Comparison of ENCODE assay signal across 21 cellular contexts in genomic region chr12:113187588-113187987, GRCh38. TPM values are rescaled to one million over a fixed set of nuclear protein-coding genes. Genes with fewer than 3 reads are reported as not detected.
DNase-seq lines count a peak whose midpoint lies in the region; TF ChIP-seq lines count a peak whose summit lies in the region.
"Had no signal": no experiment of that assay in that cellular context is flagged by ENCODE, and none has a peak within 500 bp of the region (broad histone marks: within the 10 kb centered on the region; RNA-seq: fewer than 3 reads in every experiment).

No MANE protein-coding gene starts in this region.

- H3K27me3 Mint-ChIP-seq in brain = peaks cover 13% of the 10 kb centered on the region

- H3K27me3 ChIP-seq in BLaER1 treated with 17β-estradiol and CSF1 and Interleukin-3, amounts not matched to agents 10 nM and 100 nM = no peaks in the 10 kb centered on the region
- no peaks in the 10 kb centered on the region for H3K27me3 ChIP-seq in DOHH2 (ENCODE audit: control insufficient read depth, low read length)
- H3K27me3 ChIP-seq in colonic mucosa = no peaks in the 10 kb centered on the region
- H3K27me3 ChIP-seq: body of pancreas had no signal

- H3K27ac ChIP-seq in BLaER1 treated with 17β-estradiol and CSF1 and Interleukin-3, amounts not matched to agents 10 nM and 100 nM = no peak overlapping the region
- no peak overlapping the region for H3K27ac ChIP-seq in DOHH2 (ENCODE audit: low read depth, low read length)
- peak overlapping the region; percentile 28 for H3K27ac ChIP-seq in RWPE1
- no peak overlapping the region for H3K27ac ChIP-seq in colonic mucosa
- H3K27ac ChIP-seq: body of pancreas, epithelial cell of prostate, SK-N-MC had no signal

- peaks cover 50% of the 10 kb centered on the region for H3K36me3 Mint-ChIP-seq in brain

- H3K9me3 Mint-ChIP-seq in brain = no peaks in the 10 kb centered on the region

- H4K20me1 ChIP-seq in BLaER1 treated with 17β-estradiol and CSF1 and Interleukin-3, amounts not matched to agents 10 nM and 100 nM = peaks cover 0 to 76% (median 35%) of the 10 kb centered on the region in 11 experiments; a peak in 17 of 22 replicates
- H4K20me1 ChIP-seq in DOHH2 (ENCODE audit: control insufficient read depth, insufficient read depth, low read depth, low read length) = peaks cover 3% of the 10 kb centered on the region; the same call in 1 of the 2 replicates

- H3K36me3 ChIP-seq in BLaER1 treated with 17β-estradiol and CSF1 and Interleukin-3, amounts not matched to agents 10 nM and 100 nM = peaks cover 28 to 72% (median 58%) of the 10 kb centered on the region in 11 experiments
- peaks cover 76% of the 10 kb centered on the region for H3K36me3 ChIP-seq in DOHH2 (ENCODE audit: control insufficient read depth, low read length)
- peaks cover 8% of the 10 kb centered on the region for H3K36me3 ChIP-seq in colonic mucosa

- CTCF ChIA-PET in RWPE1 (lab: Yijun Ruan, JAX) = no interaction called here

- no peak for TF ChIP-seq CTCF in DOHH2 (IDR thresholded peaks at IDR 0.05; ENCODE audit: low read depth, low read length, poor library complexity, severe bottlenecking)
- no peak for TF ChIP-seq CTCF in RWPE1 (conservative IDR thresholded peaks at IDR 0.05; ENCODE audit: low read depth)
- TF ChIP-seq CTCF in brain (conservative IDR thresholded peaks at IDR 0.05) = no peak
- no peak for TF ChIP-seq CTCF in colonic mucosa (IDR thresholded peaks at IDR 0.05)

- H3F3A ChIP-seq in DOHH2 (ENCODE audit: control insufficient read depth, insufficient read depth) = peaks cover 3% of the 10 kb centered on the region; the same call in 1 of the 2 replicates

- DNase-seq in RWPE1 (ENCODE audit: low spot score) = no peak
- no peak for DNase-seq in DMS153 (lab: John Stamatoyannopoulos, UW)
- DNase-seq in stimulated activated CD4-positive, alpha-beta T cell treated with anti-CD3 and anti-CD28 coated beads, Interleukin-4, amount 100 ng/mL, for 1 hour = no peak
- DNase-seq in colonic mucosa = no peak
- DNase-seq: activated CD8-positive, alpha-beta T cell treated with anti-CD3 and anti-CD28 coated beads, Interleukin-2, amount 10 ng/mL, durations not matched to agents 7 days and 5 days; activated gamma-delta T cell treated with Interleukin-2 at 50 U/mL for 16 hours; AML-193; body of pancreas; left colon; NCI-H2107; NCI-H526; right cardiac atrium; substantia nigra had no signal

- no peaks in the 10 kb centered on the region for H3K9me3 ChIP-seq in BLaER1 treated with 17β-estradiol and CSF1 and Interleukin-3, amounts not matched to agents 10 nM and 100 nM (replicated peaks in 1 of 11)
- no peaks in the 10 kb centered on the region for H3K9me3 ChIP-seq in DOHH2 (ENCODE audit: control insufficient read depth, insufficient read depth, low read length)
- no peaks in the 10 kb centered on the region for H3K9me3 ChIP-seq in colonic mucosa
- H3K9me3 ChIP-seq: body of pancreas had no signal

- H3K79me2 ChIP-seq in DOHH2 (ENCODE audit: control insufficient read depth, low read length) = peaks cover 73% of the 10 kb centered on the region

- H3K9me2 ChIP-seq in DOHH2 (replicated peaks; ENCODE audit: control insufficient read depth, low read length) = no peaks in the 10 kb centered on the region

- peak overlapping the region in 1 of 5 experiments; percentile 64 for H3K27ac Mint-ChIP-seq in brain
- H3K27ac Mint-ChIP-seq: activated CD8-positive, alpha-beta T cell treated with anti-CD3 and anti-CD28 coated beads, Interleukin-2, amount 10 ng/mL, durations not matched to agents 7 days and 5 days had no signal

- H3K4me3 ChIP-seq in BLaER1 treated with 17β-estradiol and CSF1 and Interleukin-3, amounts not matched to agents 10 nM and 100 nM = no peak overlapping the region; a peak in 1 of 20 replicates
- peak overlapping the region; percentile 87 for H3K4me3 ChIP-seq in DOHH2 (ENCODE audit: low read length)
- no peak overlapping the region for H3K4me3 ChIP-seq in colonic mucosa
- H3K4me3 ChIP-seq: body of pancreas had no signal

- POLR2A ChIA-PET in RWPE1 (lab: Yijun Ruan, JAX; ENCODE audit: low non-redundant PET) = no interaction called here

- peak overlapping the region; percentile 74 to 97 (median 93) for H3K4me2 ChIP-seq in BLaER1 treated with 17β-estradiol and CSF1 and Interleukin-3, amounts not matched to agents 10 nM and 100 nM
- H3K4me2 ChIP-seq in DOHH2 (ENCODE audit: low read length) = peak overlapping the region; percentile 92

- peak overlapping the region in 3 of 5 experiments; percentile 93 to 94 (median 94) for H3K4me3 Mint-ChIP-seq in brain
- H3K4me3 Mint-ChIP-seq: activated CD8-positive, alpha-beta T cell treated with anti-CD3 and anti-CD28 coated beads, Interleukin-2, amount 10 ng/mL, durations not matched to agents 7 days and 5 days had no signal

- H3K9ac ChIP-seq in BLaER1 treated with 17β-estradiol and CSF1 and Interleukin-3, amounts not matched to agents 10 nM and 100 nM = no peak overlapping the region; a peak in 1 of 22 replicates
- no peak overlapping the region for H3K9ac ChIP-seq in colonic mucosa (ENCODE audit: low read depth in 2 of 2, low read length in 2 of 2)

- peaks cover 31 to 45% (median 37%) of the 10 kb centered on the region in 10 experiments for H3K4me1 ChIP-seq in BLaER1 treated with 17β-estradiol and CSF1 and Interleukin-3, amounts not matched to agents 10 nM and 100 nM
- H3K4me1 ChIP-seq in DOHH2 (ENCODE audit: control insufficient read depth, low read length) = peaks cover 40% of the 10 kb centered on the region
- H3K4me1 ChIP-seq in colonic mucosa = peaks cover 14% of the 10 kb centered on the region

- intact Hi-C loops in colonic mucosa (cut with DNase I) = no loop called here

- H3K4me1 Mint-ChIP-seq in brain = peaks cover 49% of the 10 kb centered on the region

RNA-seq across cellular contexts. Expression of gene RITA1, which starts 2.1 kb away (rescaled TPM):
- polyA plus RNA-seq in brain (ENCODE audit: insufficient read depth, low read depth, low replicate concordance) = 29.7 TPM
- 10 to 100 TPM; 13.9 to 26.9 TPM for total RNA-seq in colonic mucosa

RNA-seq across cellular contexts. Expression of gene DDX54, which starts 2.3 kb away (rescaled TPM):
- polyA plus RNA-seq in brain (ENCODE audit: insufficient read depth, low read depth, low replicate concordance) = 41.9 TPM
- 10 to 100 TPM; 54.8 to 98.3 TPM for total RNA-seq in colonic mucosa

RNA-seq across cellular contexts. Expression of gene TPCN1, which starts 33.7 kb away (rescaled TPM):
- polyA plus RNA-seq in brain (ENCODE audit: insufficient read depth, low read depth, low replicate concordance) = 16.1 TPM
- total RNA-seq in colonic mucosa = 10 to 100 TPM; 55.5 to 85.6 TPM

RNA-seq across cellular contexts. Expression of gene CFAP73, which starts 38.1 kb away (rescaled TPM):
- not detected for polyA plus RNA-seq in brain (ENCODE audit: insufficient read depth, low read depth, low replicate concordance)
- total RNA-seq in colonic mucosa = under 1 TPM in 1 of 2 donors, not detected in 1; 0.20 TPM
- total RNA-seq: frontal cortex, mononuclear cell, omental fat pad, right cardiac atrium had no signal

RNA-seq across cellular contexts. Expression of gene RASAL1, which starts 52.0 kb away (rescaled TPM):
- polyA plus RNA-seq in brain (ENCODE audit: insufficient read depth, low read depth, low replicate concordance) = 12.3 TPM
- 10 to 100 TPM in 1 of 2 donors, 1 to 10 TPM in 1; 9.0 to 10.2 TPM for total RNA-seq in colonic mucosa
- total RNA-seq: omental fat pad, right cardiac atrium had no signal
- polyA plus RNA-seq: right cardiac atrium had no signal
